ENCODE assay signal across 28 cellular contexts in genomic region chr6:113170454-113170853, GRCh38.
"Had no signal": no experiment of that assay in that cellular context is flagged by ENCODE, and none has a peak within 500 bp of the region (broad histone marks: within the 10 kb centered on the region; RNA-seq: fewer than 3 reads in every experiment).

No MANE protein-coding gene starts in this region.

- H3K27ac ChIP-seq: stomach, suprapubic skin, testis, thoracic aorta, thyroid gland, tibial artery, tibial nerve, transverse colon, upper lobe of left lung, upper lobe of right lung, uterus, vagina had no signal

- H3K27ac Mint-ChIP-seq: stimulated activated effector memory CD8-positive, alpha-beta T cell treated with anti-CD3 and anti-CD28 coated beads, Interleukin-12 subunit alpha, Interleukin-12 subunit beta, amount 100 ng/mL, for 72 hours; stimulated activated memory B cell treated with anti-CD40 and anti-IgM and Interleukin-4, amounts not matched to agents 10 μg/mL and 1 μg/mL and 100 μg/mL, for 72 hours; stimulated activated naive B cell treated with anti-CD40 and anti-IgM and Interleukin-4, amounts not matched to agents 10 μg/mL and 1 μg/mL and 100 μg/mL, for 72 hours; stimulated activated naive CD8-positive, alpha-beta T cell treated with anti-CD3 and anti-CD28 coated beads, Interleukin-15, Interleukin-2, amounts not matched to agents 100 ng/mL and 50 ng/mL, for 24 hours; type B pancreatic cell had no signal

- DNase-seq: stimulated activated CD4-positive, alpha-beta T cell treated with anti-CD3 and anti-CD28 coated beads, Interleukin-2, amount 100 ng/mL, for 48 hours; stimulated activated CD4-positive, alpha-beta T cell treated with anti-CD3 and anti-CD28 coated beads, Interleukin-4, amount 100 ng/mL, for 1 hour; stimulated activated CD4-positive, alpha-beta T cell treated with anti-CD3 and anti-CD28 coated beads, Interleukin-4, amount 100 ng/mL, for 24 hours; stimulated activated CD4-positive, alpha-beta T cell treated with anti-CD3 and anti-CD28 coated beads, Interleukin-4, amount 100 ng/mL, for 4 hours; stimulated activated CD8-positive, alpha-beta memory T cell treated with anti-CD3 and anti-CD28 coated beads, Interleukin-4, amount 100 ng/mL, for 48 hours; stimulated activated naive B cell treated with anti-CD40 and anti-IgM and Interleukin-4, amounts not matched to agents 10 μg/mL and 1 μg/mL and 100 μg/mL, for 72 hours; stimulated activated naive CD4-positive, alpha-beta T cell; stimulated activated naive CD4-positive, alpha-beta T cell treated with Interleukin-2 at 50 U/mL for 16 hours; stimulated activated naive CD8-positive, alpha-beta T cell treated with anti-CD3 and anti-CD28 coated beads, Interleukin-15, amount 100 ng/mL, for 72 hours; stimulated activated naive CD8-positive, alpha-beta T cell treated with anti-CD3 and anti-CD28 coated beads, Interleukin-15, Interleukin-2, amounts not matched to agents 100 U/mL and 50 U/mL, for 24 hours; stomach; substantia nigra; testis; thyroid gland; tibial artery; transverse colon; trophoblast cell; upper lobe of left lung; upper lobe of right lung; uterus had no signal

- H3K36me3 ChIP-seq: stomach, suprapubic skin, thoracic aorta, thyroid gland, tibial artery, tibial nerve, transverse colon, upper lobe of left lung, upper lobe of right lung, uterus, vagina had no signal

- H3K27me3 Mint-ChIP-seq: stimulated activated memory B cell treated with anti-CD40 and anti-IgM and Interleukin-4, amounts not matched to agents 10 μg/mL and 1 μg/mL and 100 μg/mL, for 72 hours; stimulated activated naive CD8-positive, alpha-beta T cell treated with anti-CD3 and anti-CD28 coated beads, Interleukin-15, amount 100 ng/mL, for 72 hours; stimulated activated naive CD8-positive, alpha-beta T cell treated with anti-CD3 and anti-CD28 coated beads, Interleukin-15, Interleukin-2, amounts not matched to agents 100 ng/mL and 50 ng/mL, for 24 hours; type B pancreatic cell had no signal

- H3K9me3 ChIP-seq: suprapubic skin, testis, thoracic aorta, thyroid gland, tibial artery, upper lobe of left lung, upper lobe of right lung, uterus, vagina had no signal

- H3K36me3 Mint-ChIP-seq: stimulated activated effector memory CD8-positive, alpha-beta T cell treated with anti-CD3 and anti-CD28 coated beads, Interleukin-12 subunit alpha, Interleukin-12 subunit beta, amount 100 ng/mL, for 72 hours; stimulated activated memory B cell treated with anti-CD40 and anti-IgM and Interleukin-4, amounts not matched to agents 10 μg/mL and 1 μg/mL and 100 μg/mL, for 72 hours; stimulated activated naive B cell treated with anti-CD40 and anti-IgM and Interleukin-4, amounts not matched to agents 10 μg/mL and 1 μg/mL and 100 μg/mL, for 72 hours; type B pancreatic cell had no signal

- H3K4me3 Mint-ChIP-seq: stimulated activated effector memory CD8-positive, alpha-beta T cell treated with anti-CD3 and anti-CD28 coated beads, Interleukin-12 subunit alpha, Interleukin-12 subunit beta, amount 100 ng/mL, for 72 hours; stimulated activated memory B cell treated with anti-CD40 and anti-IgM and Interleukin-4, amounts not matched to agents 10 μg/mL and 1 μg/mL and 100 μg/mL, for 72 hours; stimulated activated naive B cell treated with anti-CD40 and anti-IgM and Interleukin-4, amounts not matched to agents 10 μg/mL and 1 μg/mL and 100 μg/mL, for 72 hours; stimulated activated naive CD8-positive, alpha-beta T cell treated with anti-CD3 and anti-CD28 coated beads, Interleukin-15, amount 100 ng/mL, for 72 hours; stimulated activated naive CD8-positive, alpha-beta T cell treated with anti-CD3 and anti-CD28 coated beads, Interleukin-15, Interleukin-2, amounts not matched to agents 100 ng/mL and 50 ng/mL, for 24 hours; type B pancreatic cell had no signal

- ATAC-seq: stimulated activated effector memory CD8-positive, alpha-beta T cell treated with anti-CD3 and anti-CD28 coated beads, Interleukin-12 subunit alpha, Interleukin-12 subunit beta, amount 100 ng/mL, for 72 hours; stimulated activated memory B cell treated with anti-CD40 and anti-IgM and Interleukin-4, amounts not matched to agents 10 μg/mL and 1 μg/mL and 100 μg/mL, for 72 hours; stimulated activated naive B cell treated with anti-CD40 and anti-IgM and Interleukin-4, amounts not matched to agents 10 μg/mL and 1 μg/mL and 100 μg/mL, for 72 hours; stimulated activated naive CD8-positive, alpha-beta T cell treated with anti-CD3 and anti-CD28 coated beads, Interleukin-15, amount 100 ng/mL, for 72 hours; stimulated activated naive CD8-positive, alpha-beta T cell treated with anti-CD3 and anti-CD28 coated beads, Interleukin-15, Interleukin-2, amounts not matched to agents 100 U/mL and 50 U/mL, for 24 hours; upper lobe of right lung had no signal

- H3K4me1 ChIP-seq: suprapubic skin, uterus, vagina had no signal

- H3K27me3 ChIP-seq: stomach, suprapubic skin, testis, thyroid gland, tibial artery, tibial nerve, transverse colon, upper lobe of left lung, upper lobe of right lung, uterus, vagina had no signal

- H3K4me3 ChIP-seq: stomach, suprapubic skin, testis, thoracic aorta, thyroid gland, tibial artery, tibial nerve, transverse colon, upper lobe of left lung, upper lobe of right lung, uterus, vagina had no signal

- H3K4me1 Mint-ChIP-seq: stimulated activated effector memory CD8-positive, alpha-beta T cell treated with anti-CD3 and anti-CD28 coated beads, Interleukin-12 subunit alpha, Interleukin-12 subunit beta, amount 100 ng/mL, for 72 hours; stimulated activated memory B cell treated with anti-CD40 and anti-IgM and Interleukin-4, amounts not matched to agents 10 μg/mL and 1 μg/mL and 100 μg/mL, for 72 hours; stimulated activated naive B cell treated with anti-CD40 and anti-IgM and Interleukin-4, amounts not matched to agents 10 μg/mL and 1 μg/mL and 100 μg/mL, for 72 hours; stimulated activated naive CD8-positive, alpha-beta T cell treated with anti-CD3 and anti-CD28 coated beads, Interleukin-15, amount 100 ng/mL, for 72 hours had no signal
